ENCODE assay signal across 9 cellular contexts in the genomic region with DNA sequence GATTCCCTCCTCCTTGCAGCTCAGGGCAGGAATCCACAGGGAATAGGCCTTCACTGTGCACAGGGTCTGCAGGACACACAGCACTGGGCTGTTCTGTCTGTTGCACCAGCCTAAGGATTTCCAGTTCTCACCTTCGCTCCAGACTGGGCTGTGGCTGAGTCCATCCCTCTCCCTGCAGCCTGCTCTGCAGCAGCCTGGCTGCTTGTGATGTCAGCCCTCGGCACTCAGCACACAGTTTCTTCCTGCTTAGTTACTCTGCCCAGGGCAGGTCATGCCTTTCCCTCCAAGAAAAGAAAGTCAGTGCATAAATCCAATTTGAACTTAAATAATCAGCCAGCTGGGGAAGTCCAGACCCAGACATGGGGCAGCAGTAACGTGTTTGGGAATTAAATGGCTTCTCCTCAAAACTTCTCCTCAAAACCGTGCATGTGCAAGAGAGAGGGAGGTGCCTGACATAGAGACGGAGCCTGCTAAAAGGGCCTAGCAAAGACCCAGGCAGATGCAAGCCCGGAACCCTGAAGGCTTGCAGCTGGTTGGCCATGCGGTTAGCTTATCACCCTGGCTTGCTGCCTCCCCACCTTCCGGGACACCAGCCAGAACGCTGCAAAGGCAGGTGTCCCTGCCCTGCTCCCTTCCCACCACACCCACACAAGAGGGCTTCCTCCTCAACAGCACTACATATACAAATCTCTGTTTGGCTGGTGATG. TPM values are rescaled to one million over a fixed set of nuclear protein-coding genes. Genes with fewer than 3 reads are reported as not detected.
DNase-seq lines count a peak whose midpoint lies in the region; ATAC-seq and TF ChIP-seq lines count a peak whose summit lies in the region.
"Had no signal": no experiment of that assay in that cellular context is flagged by ENCODE, and none has a peak within 500 bp of the region (broad histone marks: within the 10 kb centered on the region; RNA-seq: fewer than 3 reads in every experiment).

No MANE protein-coding gene starts in this region.

- H3K9me2 ChIP-seq in Loucy (replicated peaks; ENCODE audit: low read depth, low read length) = no peaks in the 10 kb centered on the region

- no peaks in the 10 kb centered on the region for H3K9me3 ChIP-seq in CD4-positive, alpha-beta memory T cell (ENCODE audit: control insufficient read depth in 1 of 2, low read length in 2 of 2)
- H3K9me3 ChIP-seq in Loucy (ENCODE audit: insufficient read depth, low read depth, low read length) = no peaks in the 10 kb centered on the region

- POLR2A ChIA-PET in CD4-positive, alpha-beta memory T cell (lab: Charles Lee; ENCODE audit: partially characterized antibody) = interaction anchor here (0.8 to 4.1 kb wide), 14 partner anchors 9 to 287 kb away, joined by 3 to 39 read pairs (median 4); no protein-coding TSS in a partner anchor

- peak; percentile 66 to 76 (median 74) for DNase-seq in CD4-positive, alpha-beta memory T cell
- DNase-seq in activated CD4-positive, alpha-beta T cell treated with anti-CD3 and anti-CD28 coated beads, Interleukin-2, amount 10 ng/mL, durations not matched to agents 24 days and 14 days = peak; percentile 81
- DNase-seq in fibroblast of villous mesenchyme (ENCODE audit: low read depth) (peak; percentile 4), T1000 (lab: John Stamatoyannopoulos, UW) (no peak), caudate nucleus (lab: John Stamatoyannopoulos, UW) (no peak), putamen (ENCODE audit: low spot score) (no peak)

- H3K4me3 ChIP-seq in CD4-positive, alpha-beta memory T cell (ENCODE audit: low read length in 2 of 2) = no peak overlapping the region
- H3K4me3 ChIP-seq in Loucy (ENCODE audit: low read length, poor library complexity, severe bottlenecking) (peak overlapping the region; percentile 67), fibroblast of villous mesenchyme (ENCODE audit: low read depth, low read length) (no peak overlapping the region)

- H3K27ac ChIP-seq in CD4-positive, alpha-beta memory T cell (ENCODE audit: low read depth, low read length) = peak overlapping the region; percentile 27
- H3K27ac ChIP-seq in caudate nucleus (ENCODE audit: low read depth, low read length) = no peak overlapping the region

- H3K4me3 Mint-ChIP-seq in CD4-positive, alpha-beta memory T cell = peak overlapping the region; percentile 48 to 80 (median 68)
- H3K4me3 Mint-ChIP-seq in activated CD4-positive, alpha-beta T cell treated with anti-CD3 and anti-CD28 coated beads, Interleukin-2, amount 10 ng/mL, durations not matched to agents 24 days and 14 days = peak overlapping the region; percentile 39
- H3K4me3 Mint-ChIP-seq: activated B cell treated with CpG ODN at 0.5 μM for 24 hours had no signal

- no peak for TF ChIP-seq CTCF in Loucy (conservative IDR thresholded peaks at IDR 0.05; ENCODE audit: low read length)
- no peak for TF ChIP-seq CTCF in fibroblast of villous mesenchyme (IDR thresholded peaks at IDR 0.05; ENCODE audit: insufficient read depth, low read depth, low read length)

- no peaks in the 10 kb centered on the region for H3K9me3 Mint-ChIP-seq in CD4-positive, alpha-beta memory T cell
- H3K9me3 Mint-ChIP-seq in activated CD4-positive, alpha-beta T cell treated with anti-CD3 and anti-CD28 coated beads, Interleukin-2, amount 10 ng/mL, durations not matched to agents 24 days and 14 days = no peaks in the 10 kb centered on the region
- H3K9me3 Mint-ChIP-seq: activated B cell treated with CpG ODN at 0.5 μM for 24 hours had no signal

- H3K4me1 Mint-ChIP-seq in CD4-positive, alpha-beta memory T cell = peaks cover 21 to 44% (median 31%) of the 10 kb centered on the region in 4 donors
- peaks cover 13% of the 10 kb centered on the region for H3K4me1 Mint-ChIP-seq in activated CD4-positive, alpha-beta T cell treated with anti-CD3 and anti-CD28 coated beads, Interleukin-2, amount 10 ng/mL, durations not matched to agents 24 days and 14 days
- H3K4me1 Mint-ChIP-seq: activated B cell treated with CpG ODN at 0.5 μM for 24 hours had no signal

- no peak for ATAC-seq in HG03460 (IDR thresholded peaks at IDR 0.05; ENCODE audit: unreplicated experiment)

- CTCF ChIA-PET in CD4-positive, alpha-beta memory T cell (lab: Charles Lee; ENCODE audit: partially characterized antibody) = interaction anchor here (0.6 to 7.7 kb wide), 34 partner anchors 8 to 317 kb away, joined by 3 to 244 read pairs (median 6); a partner anchor contains a TSS

- peak overlapping the region; percentile 81 to 87 (median 84) for H3K27ac Mint-ChIP-seq in CD4-positive, alpha-beta memory T cell
- no peak overlapping the region for H3K27ac Mint-ChIP-seq in activated CD4-positive, alpha-beta T cell treated with anti-CD3 and anti-CD28 coated beads, Interleukin-2, amount 10 ng/mL, durations not matched to agents 24 days and 14 days
- H3K27ac Mint-ChIP-seq: activated B cell treated with CpG ODN at 0.5 μM for 24 hours had no signal

- H3K4me2 ChIP-seq in Loucy (ENCODE audit: low read depth, low read length, poor library complexity, severe bottlenecking) = peak overlapping the region; percentile 90

- no peaks in the 10 kb centered on the region for H3K36me3 ChIP-seq in CD4-positive, alpha-beta memory T cell (ENCODE audit: insufficient read depth, low read length)
- no peaks in the 10 kb centered on the region for H3K36me3 ChIP-seq in Loucy (ENCODE audit: insufficient read depth, low read length)

- peaks cover 25% of the 10 kb centered on the region for H3K79me2 ChIP-seq in Loucy (ENCODE audit: insufficient read depth, low read length)

- intact Hi-C loops in CD4-positive, alpha-beta memory T cell (cut with micrococcal nuclease) = loop anchor here (1.0 to 2.0 kb wide), 2 partner anchors 51 to 146 kb away; no protein-coding TSS in a partner anchor
- intact Hi-C loops in activated CD4-positive, alpha-beta T cell treated with anti-CD3 and anti-CD28 coated beads, Interleukin-2, amount 10 ng/mL, durations not matched to agents 24 days and 14 days (cut with micrococcal nuclease) = loop anchor here (5.0 kb wide), 1 partner anchor 129 kb away; no protein-coding TSS in a partner anchor

- H3K36me3 Mint-ChIP-seq in CD4-positive, alpha-beta memory T cell = no peaks in the 10 kb centered on the region
- H3K36me3 Mint-ChIP-seq in activated CD4-positive, alpha-beta T cell treated with anti-CD3 and anti-CD28 coated beads, Interleukin-2, amount 10 ng/mL, durations not matched to agents 24 days and 14 days (ENCODE audit: low read depth) = no peaks in the 10 kb centered on the region

- no peaks in the 10 kb centered on the region for H3K27me3 ChIP-seq in CD4-positive, alpha-beta memory T cell (ENCODE audit: insufficient read depth, low read length)
- H3K27me3 ChIP-seq in Loucy (ENCODE audit: insufficient read depth, low read length, poor library complexity, severe bottlenecking) = no peaks in the 10 kb centered on the region

- no peaks in the 10 kb centered on the region for H4K20me1 ChIP-seq in Loucy (ENCODE audit: insufficient read depth, low read length, poor library complexity, severe bottlenecking)

- peaks cover 17% of the 10 kb centered on the region for H3F3A ChIP-seq in Loucy (ENCODE audit: low read depth)

- H3K9ac ChIP-seq in Loucy (ENCODE audit: low read depth, low read length, poor library complexity, severe bottlenecking) = peak overlapping the region; percentile 83

- no peaks in the 10 kb centered on the region for H3K27me3 Mint-ChIP-seq in CD4-positive, alpha-beta memory T cell
- H3K27me3 Mint-ChIP-seq in activated CD4-positive, alpha-beta T cell treated with anti-CD3 and anti-CD28 coated beads, Interleukin-2, amount 10 ng/mL, durations not matched to agents 24 days and 14 days = peaks cover 2% of the 10 kb centered on the region
- H3K27me3 Mint-ChIP-seq: activated B cell treated with CpG ODN at 0.5 μM for 24 hours had no signal

- 0 out of 2 replicates have a peak overlapping the region, but pooled peaks have one; percentile 25 for H2AFZ ChIP-seq in Loucy (ENCODE audit: low read length)

- H3K4me1 ChIP-seq in CD4-positive, alpha-beta memory T cell (ENCODE audit: insufficient read depth, low read length) = peaks cover 32% of the 10 kb centered on the region
- peaks cover 63% of the 10 kb centered on the region for H3K4me1 ChIP-seq in Loucy (ENCODE audit: insufficient read depth, low read length, poor library complexity, severe bottlenecking)

RNA-seq across cellular contexts. Expression of a gene that starts 10.9 kb away (rescaled TPM):
- total RNA-seq in CD4-positive, alpha-beta memory T cell = not detected
- not detected for polyA plus RNA-seq in CD4-positive, alpha-beta memory T cell
- not detected in 2 replicates for total RNA-seq in activated CD4-positive, alpha-beta T cell treated with anti-CD3 and anti-CD28 coated beads, Interleukin-2, amount 10 ng/mL, durations not matched to agents 24 days and 14 days
- total RNA-seq in fibroblast of villous mesenchyme = not detected in 2 replicates
- total RNA-seq: activated B cell treated with CpG ODN at 0.5 μM for 24 hours had no signal

RNA-seq across cellular contexts. Expression of a gene that starts 11.3 kb away (rescaled TPM):
- 1 to 10 TPM in 1 of 2 experiments, under 1 TPM in 1; 0.81 to 1.3 TPM for total RNA-seq in CD4-positive, alpha-beta memory T cell
- polyA plus RNA-seq in CD4-positive, alpha-beta memory T cell = under 1 TPM; 0.19 to 0.75 TPM
- 0.49 and 0.59 TPM in 2 replicates for total RNA-seq in activated CD4-positive, alpha-beta T cell treated with anti-CD3 and anti-CD28 coated beads, Interleukin-2, amount 10 ng/mL, durations not matched to agents 24 days and 14 days
- total RNA-seq in fibroblast of villous mesenchyme = not detected in 2 replicates
- total RNA-seq: activated B cell treated with CpG ODN at 0.5 μM for 24 hours had no signal

RNA-seq across cellular contexts. Expression of a gene that starts 36.8 kb away (rescaled TPM):
- total RNA-seq in CD4-positive, alpha-beta memory T cell = not detected
- polyA plus RNA-seq in CD4-positive, alpha-beta memory T cell = not detected
- total RNA-seq in activated CD4-positive, alpha-beta T cell treated with anti-CD3 and anti-CD28 coated beads, Interleukin-2, amount 10 ng/mL, durations not matched to agents 24 days and 14 days = not detected in 2 replicates
- not detected in 2 replicates for total RNA-seq in fibroblast of villous mesenchyme
- total RNA-seq: activated B cell treated with CpG ODN at 0.5 μM for 24 hours had no signal

Comparison
In these comparisons a context has a peak if more than half of its experiments do, and no peak if none do; other contexts are left out.
1. DNase-seq: peak in CD4-positive, alpha-beta memory T cell (5 of 5), activated CD4-positive, alpha-beta T cell treated with anti-CD3 and anti-CD28 coated beads, Interleukin-2, amount 10 ng/mL, durations not matched to agents 24 days and 14 days (single experiment) and fibroblast of villous mesenchyme (single experiment); none in T1000 (single experiment), caudate nucleus (0 of 61) and putamen (single experiment).